24 cellular contexts compared by ENCODE assay signal in genomic region chr14:93295541-93296220, GRCh38. TPM values are rescaled to one million over a fixed set of nuclear protein-coding genes. Genes with fewer than 3 reads are reported as not detected.
"Had no signal": no experiment of that assay in that cellular context is flagged by ENCODE, and none has a peak within 500 bp of the region (broad histone marks: within the 10 kb centered on the region; RNA-seq: fewer than 3 reads in every experiment).

No MANE protein-coding gene starts in this region.

- H3K4me1 ChIP-seq: testis had no signal

- ATAC-seq: activated CD8-positive, alpha-beta memory T cell treated with anti-CD3 and anti-CD28 coated beads, Interleukin-2, amount 10 ng/mL, durations not matched to agents 7 days and 5 days; natural killer cell treated with Interleukin-12 subunit alpha and Interleukin-12 subunit beta and Interleukin-15 and Interleukin-18, amount 100 ng/mL, for 72 hours; right cardiac atrium had no signal

- H3K27me3 ChIP-seq: cardiac muscle cell, testis, upper lobe of left lung had no signal

- H3K27me3 Mint-ChIP-seq: activated CD4-positive, alpha-beta memory T cell treated with anti-CD3 and anti-CD28 coated beads for 36 hours; activated CD8-positive, alpha-beta memory T cell treated with anti-CD3 and anti-CD28 coated beads, Interleukin-2, amount 10 ng/mL, durations not matched to agents 7 days and 5 days; activated T-cell treated with anti-CD3 and anti-CD28 coated beads, Interleukin-2, amount 50 U/mL, for 24 hours; natural killer cell treated with Interleukin-12 subunit alpha and Interleukin-12 subunit beta and Interleukin-15 and Interleukin-18, amount 100 ng/mL, for 72 hours; progenitor cell of endocrine pancreas; stimulated activated naive CD8-positive, alpha-beta T cell treated with anti-CD3 and anti-CD28 coated beads, Interleukin-15, Interleukin-2, amounts not matched to agents 100 ng/mL and 50 ng/mL, for 24 hours had no signal

- H3K9me3 Mint-ChIP-seq: activated CD4-positive, alpha-beta memory T cell treated with anti-CD3 and anti-CD28 coated beads for 36 hours; activated T-cell treated with anti-CD3 and anti-CD28 coated beads, Interleukin-2, amount 50 U/mL, for 24 hours; immature natural killer cell; natural killer cell treated with Interleukin-12 subunit alpha and Interleukin-12 subunit beta and Interleukin-15 and Interleukin-18, amount 100 ng/mL, for 72 hours; stimulated activated naive CD8-positive, alpha-beta T cell treated with anti-CD3 and anti-CD28 coated beads, Interleukin-15, Interleukin-2, amounts not matched to agents 100 ng/mL and 50 ng/mL, for 24 hours had no signal

- H3K4me3 ChIP-seq: cardiac muscle cell, testis, upper lobe of left lung had no signal

- H3K27ac Mint-ChIP-seq: activated CD4-positive, alpha-beta memory T cell treated with anti-CD3 and anti-CD28 coated beads for 36 hours; activated CD8-positive, alpha-beta memory T cell treated with anti-CD3 and anti-CD28 coated beads, Interleukin-2, amount 10 ng/mL, durations not matched to agents 7 days and 5 days; activated T-cell treated with anti-CD3 and anti-CD28 coated beads, Interleukin-2, amount 50 U/mL, for 24 hours; immature natural killer cell; natural killer cell treated with Interleukin-12 subunit alpha and Interleukin-12 subunit beta and Interleukin-15 and Interleukin-18, amount 100 ng/mL, for 72 hours; progenitor cell of endocrine pancreas; stimulated activated naive CD8-positive, alpha-beta T cell treated with anti-CD3 and anti-CD28 coated beads, Interleukin-15, Interleukin-2, amounts not matched to agents 100 ng/mL and 50 ng/mL, for 24 hours had no signal

- H3K27ac ChIP-seq: cardiac muscle cell, testis, upper lobe of left lung had no signal

- H3K36me3 Mint-ChIP-seq: natural killer cell treated with Interleukin-12 subunit alpha and Interleukin-12 subunit beta and Interleukin-15 and Interleukin-18, amount 100 ng/mL, for 72 hours had no signal

- DNase-seq: activated CD4-positive, alpha-beta memory T cell treated with anti-CD3 and anti-CD28 coated beads for 36 hours; activated CD4-positive, alpha-beta T cell treated with anti-CD3 and anti-CD28 coated beads for 1 hour; activated CD8-positive, alpha-beta memory T cell treated with anti-CD3 and anti-CD28 coated beads, Interleukin-2, amount 10 ng/mL, durations not matched to agents 7 days and 5 days; activated effector memory CD4-positive, alpha-beta T cell treated with Interleukin-2 at 50 U/mL for 16 hours; activated naive CD4-positive, alpha-beta T cell treated with anti-CD3 and anti-CD28 coated beads, Interleukin-2, amount 50 U/mL, for 16 hours; activated T-cell treated with anti-CD3 and anti-CD28 coated beads, Interleukin-2, amount 50 U/mL, for 24 hours; head of caudate nucleus; immature natural killer cell; mesendoderm; right cardiac atrium; small intestine; stimulated activated CD4-positive, alpha-beta T cell treated with anti-CD3 and anti-CD28 coated beads, Interleukin-4, amount 100 ng/mL, for 4 hours; stimulated activated CD8-positive, alpha-beta memory T cell treated with anti-CD3 and anti-CD28 coated beads, Interleukin-4, amount 100 ng/mL, for 48 hours; testis; upper lobe of left lung had no signal

- H3K9me3 ChIP-seq: testis, upper lobe of left lung had no signal

- H3K4me3 Mint-ChIP-seq: activated CD4-positive, alpha-beta memory T cell treated with anti-CD3 and anti-CD28 coated beads for 36 hours; activated CD8-positive, alpha-beta memory T cell treated with anti-CD3 and anti-CD28 coated beads, Interleukin-2, amount 10 ng/mL, durations not matched to agents 7 days and 5 days; activated T-cell treated with anti-CD3 and anti-CD28 coated beads, Interleukin-2, amount 50 U/mL, for 24 hours; immature natural killer cell; natural killer cell treated with Interleukin-12 subunit alpha and Interleukin-12 subunit beta and Interleukin-15 and Interleukin-18, amount 100 ng/mL, for 72 hours; stimulated activated naive CD8-positive, alpha-beta T cell treated with anti-CD3 and anti-CD28 coated beads, Interleukin-15, Interleukin-2, amounts not matched to agents 100 ng/mL and 50 ng/mL, for 24 hours had no signal

RNA-seq across cellular contexts. Expression of gene COX8C, which starts 51.3 kb away (rescaled TPM):
- total RNA-seq: activated CD4-positive, alpha-beta memory T cell treated with anti-CD3 and anti-CD28 coated beads for 36 hours; activated CD8-positive, alpha-beta memory T cell treated with anti-CD3 and anti-CD28 coated beads, Interleukin-2, amount 10 ng/mL, durations not matched to agents 7 days and 5 days; cardiac muscle cell; dermis microvascular lymphatic vessel endothelial cell; epithelial cell of proximal tubule; frontal cortex; lower leg skin; natural killer cell treated with Interleukin-12 subunit alpha and Interleukin-12 subunit beta and Interleukin-15 and Interleukin-18, amount 100 ng/mL, for 72 hours; omental fat pad; progenitor cell of endocrine pancreas; upper lobe of left lung had no signal
